9 cellular contexts compared by ENCODE assay signal in genomic region chr4:128385683-128386304, GRCh38.
DNase-seq lines count a peak whose midpoint lies in the region; ATAC-seq and TF ChIP-seq lines count a peak whose summit lies in the region.
"Had no signal": no experiment of that assay in that cellular context is flagged by ENCODE, and none has a peak within 500 bp of the region (broad histone marks: within the 10 kb centered on the region; RNA-seq: fewer than 3 reads in every experiment).

No MANE protein-coding gene starts in this region.

- DNase-seq in NCI-H460 (ENCODE audit: extremely low read depth, low read depth): peak; percentile 78
- DNase-seq in erythroblast (lab: John Stamatoyannopoulos, UW): peak; percentile 46 to 53
- no peak for DNase-seq in retinal pigment epithelial cell (ENCODE audit: low read depth)
- no peak for DNase-seq in Kasumi-1 (lab: John Stamatoyannopoulos, UW)
- DNase-seq in activated CD4-positive, alpha-beta T cell treated with anti-CD3 and anti-CD28 coated beads for 1 hour: no peak
- no peak for DNase-seq in progenitor cell of endocrine pancreas (ENCODE audit: low spot score, unreplicated experiment)
- DNase-seq in testis: no peak
- DNase-seq: naive B cell had no signal

- peak overlapping the region in 1 of 2 donors; percentile 65 for H3K27ac ChIP-seq in testis

- H3K4me1 ChIP-seq in testis: peaks cover 20% of the 10 kb centered on the region

- no peaks in the 10 kb centered on the region for H3K9me3 Mint-ChIP-seq in progenitor cell of endocrine pancreas (ENCODE audit: low read depth)
- H3K9me3 Mint-ChIP-seq: naive B cell had no signal

- peak; percentile 28 for TF ChIP-seq CTCF in retinal pigment epithelial cell (conservative IDR thresholded peaks at IDR 0.05; ENCODE audit: low read depth, low read length)
- no peak for TF ChIP-seq CTCF in progenitor cell of endocrine pancreas (IDR thresholded peaks at IDR 0.05; ENCODE audit: unreplicated experiment)
- TF ChIP-seq CTCF in testis (IDR thresholded peaks at IDR 0.05): no peak

- no peaks in the 10 kb centered on the region for H3K36me3 ChIP-seq in testis (ENCODE audit: low read depth, missing control alignments)

- TF ChIP-seq POLR2A in erythroblast (IDR thresholded peaks at IDR 0.05; ENCODE audit: low read length) (no peak), testis (IDR thresholded peaks at IDR 0.05) (no peak)

- peaks cover 8% of the 10 kb centered on the region for H3K4me1 Mint-ChIP-seq in progenitor cell of endocrine pancreas (ENCODE audit: low read depth)
- H3K4me1 Mint-ChIP-seq: naive B cell had no signal

- H3K27me3 ChIP-seq in testis: no peaks in the 10 kb centered on the region

- H3K36me3 Mint-ChIP-seq in progenitor cell of endocrine pancreas (ENCODE audit: insufficient read depth): no peaks in the 10 kb centered on the region
- H3K36me3 Mint-ChIP-seq: naive B cell had no signal

- H3K9me3 ChIP-seq in testis: no peaks in the 10 kb centered on the region

- no peaks in the 10 kb centered on the region for H3K27me3 Mint-ChIP-seq in progenitor cell of endocrine pancreas
- H3K27me3 Mint-ChIP-seq: naive B cell had no signal

- H3K4me3 ChIP-seq in retinal pigment epithelial cell (ENCODE audit: low read length) (no peak overlapping the region), testis (no peak overlapping the region)

- WGBS in testis, 2 donors: 73 to 74% methylated on average over 3 of the region's 3 CpGs

- H3K4me3 Mint-ChIP-seq in progenitor cell of endocrine pancreas (ENCODE audit: low read depth): no peak overlapping the region
- H3K4me3 Mint-ChIP-seq: naive B cell had no signal

- H3K27ac Mint-ChIP-seq in progenitor cell of endocrine pancreas: no peak overlapping the region
- H3K27ac Mint-ChIP-seq: naive B cell had no signal

- ATAC-seq in GM18861 (IDR thresholded peaks at IDR 0.05; ENCODE audit: unreplicated experiment): peak; percentile 55

- intact Hi-C loops in testis (cut with DNase I; ENCODE audit: low total_unique reads): no loop called here

Comparison
In these comparisons a context has a peak if more than half of its experiments do, and no peak if none do; other contexts are left out.
1. DNase-seq: peak in NCI-H460 (single experiment) and erythroblast (2 of 2); none in retinal pigment epithelial cell (single experiment), Kasumi-1 (0 of 2), activated CD4-positive, alpha-beta T cell treated with anti-CD3 and anti-CD28 coated beads for 1 hour (single experiment), progenitor cell of endocrine pancreas (single experiment) and testis (single experiment).